Comparison of ENCODE assay signal across 9 cellular contexts in genomic region chr7:20219446-20220292, GRCh38. TPM values are rescaled to one million over a fixed set of nuclear protein-coding genes. Genes with fewer than 3 reads are reported as not detected.
DNase-seq lines count a peak whose midpoint lies in the region; ATAC-seq, FAIRE-seq and TF ChIP-seq lines count a peak whose summit lies in the region.
"Had no signal": no experiment of that assay in that cellular context is flagged by ENCODE, and none has a peak within 500 bp of the region (broad histone marks: within the 10 kb centered on the region; RNA-seq: fewer than 3 reads in every experiment).

No MANE protein-coding gene starts in this region.

- no peaks in the 10 kb centered on the region for H3K27me3 ChIP-seq in CD4-positive, CD25-positive, alpha-beta regulatory T cell (ENCODE audit: control insufficient read depth, insufficient read depth, low read length)
- H3K27me3 ChIP-seq in bronchial epithelial cell (ENCODE audit: control insufficient read depth, insufficient read depth, low read length) (no peaks in the 10 kb centered on the region), left lung (no peaks in the 10 kb centered on the region), thymus (ENCODE audit: control insufficient read depth, insufficient read depth) (no peaks in the 10 kb centered on the region)

- H3K36me3 ChIP-seq in CD4-positive, CD25-positive, alpha-beta regulatory T cell (ENCODE audit: control insufficient read depth, insufficient read depth, low read length), result no peaks in the 10 kb centered on the region
- H3K36me3 ChIP-seq in bronchial epithelial cell (ENCODE audit: control insufficient read depth, insufficient read depth, low read length), result no peaks in the 10 kb centered on the region
- H3K36me3 ChIP-seq in left lung, result no peaks in the 10 kb centered on the region
- no peaks in the 10 kb centered on the region for H3K36me3 ChIP-seq in thymus (ENCODE audit: control insufficient read depth, insufficient read depth)

- DNase-seq in CD4-positive, CD25-positive, alpha-beta regulatory T cell, result no peak
- DNase-seq in NCI-H748 (lab: John Stamatoyannopoulos, UW; ENCODE audit: unreplicated experiment) (peak; percentile 97), bronchial epithelial cell (ENCODE audit: low read depth) (peak; percentile 90), left lung (peak; percentile 81 to 86)
- no peak for DNase-seq in stimulated activated CD4-positive, alpha-beta T cell treated with anti-CD3 and anti-CD28 coated beads, Interleukin-4, amount 100 ng/mL, for 24 hours

- peak overlapping the region in 1 of 3 donors; percentile 61 for H3K27ac Mint-ChIP-seq in CD4-positive, CD25-positive, alpha-beta regulatory T cell

- peaks cover 0 to 15% (median 0%) of the 10 kb centered on the region in 4 donors for H3K4me1 Mint-ChIP-seq in CD4-positive, CD25-positive, alpha-beta regulatory T cell

- peaks cover 0 to 6% (median 0%) of the 10 kb centered on the region in 7 donors for H3K9me3 Mint-ChIP-seq in CD4-positive, CD25-positive, alpha-beta regulatory T cell

- H3K9me3 ChIP-seq in CD4-positive, CD25-positive, alpha-beta regulatory T cell (ENCODE audit: control insufficient read depth in 2 of 2, low read length in 2 of 2), result no peaks in the 10 kb centered on the region
- H3K9me3 ChIP-seq in left lung (no peaks in the 10 kb centered on the region), thymus (ENCODE audit: control insufficient read depth) (no peaks in the 10 kb centered on the region)

- no peak overlapping the region for H3K4me3 Mint-ChIP-seq in CD4-positive, CD25-positive, alpha-beta regulatory T cell

- WGBS in thymus, result 26% methylated on average over 7 of the region's 7 CpGs

- ATAC-seq in CD4-positive, CD25-positive, alpha-beta regulatory T cell (ENCODE audit: low read depth in 2 of 2), result peak; percentile 44
- ATAC-seq in GM19043 (IDR thresholded peaks at IDR 0.05; ENCODE audit: low read depth, unreplicated experiment) (peak; percentile 72), HG03139 (IDR thresholded peaks at IDR 0.05; ENCODE audit: unreplicated experiment) (peak; percentile 71), left lung (peak; percentile 52)
- ATAC-seq: Panc1 had no signal

- intact Hi-C loops in left lung (cut with DNase I), result no loop called here

- H3K4me1 ChIP-seq in CD4-positive, CD25-positive, alpha-beta regulatory T cell (ENCODE audit: control insufficient read depth, insufficient read depth, low read length, poor library complexity, severe bottlenecking), result no peaks in the 10 kb centered on the region
- H3K4me1 ChIP-seq in left lung, result peaks cover 5 to 40% of the 10 kb centered on the region in 2 donors
- H3K4me1 ChIP-seq in thymus (ENCODE audit: control insufficient read depth, insufficient read depth, low read length), result peaks cover 2% of the 10 kb centered on the region

- peak; percentile 90 for FAIRE-seq in bronchial epithelial cell (lab: Jason Lieb, UNC)

- no peaks in the 10 kb centered on the region for H3K27me3 Mint-ChIP-seq in CD4-positive, CD25-positive, alpha-beta regulatory T cell

- no peak overlapping the region for H3K27ac ChIP-seq in CD4-positive, CD25-positive, alpha-beta regulatory T cell (ENCODE audit: insufficient read depth, low read length, poor library complexity, severe bottlenecking)
- peak overlapping the region; percentile 70 to 90 for H3K27ac ChIP-seq in left lung
- H3K27ac ChIP-seq in thymus (ENCODE audit: low read depth), result peak overlapping the region; percentile 36

- H3K36me3 Mint-ChIP-seq in CD4-positive, CD25-positive, alpha-beta regulatory T cell, result no peaks in the 10 kb centered on the region

- TF ChIP-seq CTCF in bronchial epithelial cell (IDR thresholded peaks at IDR 0.05; ENCODE audit: insufficient read depth, low read length, severe bottlenecking) (no peak), left lung (IDR thresholded peaks at IDR 0.05) (peak in 1 of 2 donors; percentile 14)

- H3K4me3 ChIP-seq in CD4-positive, CD25-positive, alpha-beta regulatory T cell (ENCODE audit: low read depth, low read length), result no peak overlapping the region
- H3K4me3 ChIP-seq in bronchial epithelial cell (ENCODE audit: low read depth, low read length) (no peak overlapping the region), left lung (no peak overlapping the region), thymus (ENCODE audit: low read length) (no peak overlapping the region)

RNA-seq across cellular contexts. Expression of gene MACC1, which starts 2.5 kb away (rescaled TPM):
- 1.0 TPM for total RNA-seq in CD4-positive, CD25-positive, alpha-beta regulatory T cell
- under 1 TPM in 2 of 4 donors, not detected in 2; 0.12 to 0.21 TPM for polyA plus RNA-seq in CD4-positive, CD25-positive, alpha-beta regulatory T cell
- total RNA-seq in bronchial epithelial cell (15.5 and 19.2 TPM in 2 replicates), left lung (10 to 100 TPM; 28.5 to 36.2 TPM)
- 0.84 TPM for polyA plus RNA-seq in thymus

Comparison
In these comparisons a context has a peak if more than half of its experiments do, and no peak if none do; other contexts are left out.
1. DNase-seq: peak in NCI-H748 (single experiment), bronchial epithelial cell (single experiment) and left lung (2 of 2); none in CD4-positive, CD25-positive, alpha-beta regulatory T cell (0 of 3) and stimulated activated CD4-positive, alpha-beta T cell treated with anti-CD3 and anti-CD28 coated beads, Interleukin-4, amount 100 ng/mL, for 24 hours (single experiment).
2. Peak in every context shown above with its lines, with median percentiles within 50 percentile points of each other: ATAC-seq.